In the genomic region with DNA sequence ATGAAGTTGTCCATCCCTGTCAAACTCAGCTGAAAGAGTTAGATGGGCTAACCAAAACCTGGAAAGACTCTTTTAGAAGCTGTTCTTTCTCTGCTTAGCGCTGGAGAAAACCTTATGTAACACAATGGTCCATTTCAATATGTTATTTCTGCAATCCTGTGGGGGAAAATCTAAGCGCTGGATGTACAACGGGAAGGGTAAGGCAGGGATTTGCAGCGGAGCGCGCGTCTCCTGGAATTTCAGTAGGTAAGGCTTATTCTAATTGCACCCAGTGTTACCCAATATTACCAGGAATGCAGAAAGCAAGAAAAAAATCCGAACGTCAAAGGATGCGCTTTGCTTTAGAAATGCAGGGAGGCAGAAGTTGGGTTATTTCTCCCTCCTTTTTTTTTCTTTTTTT, we compare ENCODE assay signal across 15 cellular contexts. TPM values are rescaled to one million over a fixed set of nuclear protein-coding genes. Genes with fewer than 3 reads are reported as not detected.
DNase-seq lines count a peak whose midpoint lies in the region; ATAC-seq, FAIRE-seq and TF ChIP-seq lines count a peak whose summit lies in the region.
"Had no signal": no experiment of that assay in that cellular context is flagged by ENCODE, and none has a peak within 500 bp of the region (broad histone marks: within the 10 kb centered on the region; RNA-seq: fewer than 3 reads in every experiment).

No MANE protein-coding gene starts in this region.

- H3K4me1 Mint-ChIP-seq in CD8-positive, alpha-beta T cell (ENCODE audit: low read depth), result peaks cover 17% of the 10 kb centered on the region
- H3K4me1 Mint-ChIP-seq in IgD-negative memory B cell, result peaks cover 34 to 50% (median 38%) of the 10 kb centered on the region in 3 donors

- H3K27ac ChIP-seq in CD8-positive, alpha-beta T cell (ENCODE audit: low read depth, low read length), result no peak overlapping the region
- H3K27ac ChIP-seq in ovary, result peak overlapping the region; percentile 71 to 80
- H3K27ac ChIP-seq: C4-2B had no signal

- H3K4me1 ChIP-seq in CD8-positive, alpha-beta T cell (ENCODE audit: insufficient read depth, low read length), result peaks cover 9% of the 10 kb centered on the region
- peaks cover 12% of the 10 kb centered on the region for H3K4me1 ChIP-seq in ovary (ENCODE audit: insufficient read depth)

- no peaks in the 10 kb centered on the region for H3K36me3 Mint-ChIP-seq in CD8-positive, alpha-beta T cell
- H3K36me3 Mint-ChIP-seq in IgD-negative memory B cell, result peaks cover 3% of the 10 kb centered on the region

- no peak overlapping the region for H3K4me3 ChIP-seq in CD8-positive, alpha-beta T cell (ENCODE audit: low read depth, low read length)
- peak overlapping the region; percentile 71 for H3K4me3 ChIP-seq in fibroblast of pulmonary artery (replicated peaks; ENCODE audit: low read depth, low read length)
- peak overlapping the region; percentile 47 for H3K4me3 ChIP-seq in ovary

- peaks cover 9% of the 10 kb centered on the region for H3K27me3 ChIP-seq in CD8-positive, alpha-beta T cell (ENCODE audit: insufficient read depth, low read length)
- H3K27me3 ChIP-seq in ovary, result no peaks in the 10 kb centered on the region

- TF ChIP-seq POLR2A in ovary (IDR thresholded peaks at IDR 0.05), result no peak
- TF ChIP-seq POLR2A in H54 (IDR thresholded peaks at IDR 0.05; ENCODE audit: low read depth, low read length), result no peak

- FAIRE-seq in H54 (lab: Jason Lieb, UNC), result no peak

- WGBS in ovary, 3 donors, result 3 to 7% (median 4%) methylated on average over 10 of the region's 10 CpGs

- ATAC-seq in CD8-positive, alpha-beta T cell, result no peak
- ATAC-seq in HG02571 (IDR thresholded peaks at IDR 0.05; ENCODE audit: unreplicated experiment) (no peak), GM18868 (IDR thresholded peaks at IDR 0.05; ENCODE audit: unreplicated experiment) (no peak)
- ATAC-seq: activated T-cell treated with anti-CD3 and anti-CD28 coated beads, Interleukin-2, amount 50 U/mL, for 4 hours; stimulated activated naive CD8-positive, alpha-beta T cell treated with anti-CD3 and anti-CD28 coated beads, Interleukin-15, amount 100 ng/mL, for 72 hours had no signal

- H3K4me3 Mint-ChIP-seq in CD8-positive, alpha-beta T cell, result peak overlapping the region; percentile 5
- peak overlapping the region; percentile 41 to 97 (median 84) for H3K4me3 Mint-ChIP-seq in IgD-negative memory B cell

- no peak for TF ChIP-seq EP300 in ovary (IDR thresholded peaks at IDR 0.05)

- POLR2A ChIA-PET in CD8-positive, alpha-beta T cell (lab: Charles Lee), result interaction anchor here (0.7 to 1.0 kb wide), 2 partner anchors 9 to 425 kb away, joined by 3 read pairs; no protein-coding TSS in a partner anchor

- CTCF ChIA-PET in CD8-positive, alpha-beta T cell (lab: Charles Lee), result interaction anchor here (1.2 to 1.4 kb wide), 3 partner anchors 9 to 14 kb away, joined by 3 to 5 read pairs (median 3); no protein-coding TSS in a partner anchor

- H3K27me3 Mint-ChIP-seq in CD8-positive, alpha-beta T cell (ENCODE audit: low read depth), result peaks cover 28% of the 10 kb centered on the region
- H3K27me3 Mint-ChIP-seq in IgD-negative memory B cell, result peaks cover 12% of the 10 kb centered on the region

- DNase-seq in CD8-positive, alpha-beta T cell, result no peak
- DNase-seq in fibroblast of pulmonary artery (ENCODE audit: low read depth), result peak; percentile 47
- no peak for DNase-seq in ovary
- no peak for DNase-seq in T-helper 1 cell
- no peak for DNase-seq in H54 (ENCODE audit: insufficient read length, low spot score)
- DNase-seq: activated T-cell treated with anti-CD3 and anti-CD28 coated beads, Interleukin-2, amount 50 U/mL, for 4 hours; cortex of kidney; KBM-7; NCI-H2171; stimulated activated CD4-positive, alpha-beta T cell treated with anti-CD3 and anti-CD28 coated beads, Interleukin-1b, Interleukin-23, amount 100 ng/mL, for 48 hours; stimulated activated naive CD8-positive, alpha-beta T cell treated with anti-CD3 and anti-CD28 coated beads, Interleukin-15, amount 100 ng/mL, for 72 hours had no signal

- H3K9me3 Mint-ChIP-seq in CD8-positive, alpha-beta T cell, result no peaks in the 10 kb centered on the region
- peaks cover 0 to 1% (median 0%) of the 10 kb centered on the region in 3 donors for H3K9me3 Mint-ChIP-seq in IgD-negative memory B cell
- H3K9me3 Mint-ChIP-seq: activated T-cell treated with anti-CD3 and anti-CD28 coated beads, Interleukin-2, amount 50 U/mL, for 4 hours; stimulated activated naive CD8-positive, alpha-beta T cell treated with anti-CD3 and anti-CD28 coated beads, Interleukin-15, amount 100 ng/mL, for 72 hours had no signal

- no peak for TF ChIP-seq CTCF in CD8-positive, alpha-beta T cell (IDR thresholded peaks at IDR 0.05)
- TF ChIP-seq CTCF in fibroblast of pulmonary artery (IDR thresholded peaks at IDR 0.05; ENCODE audit: low read length, missing control alignments) (no peak), ovary (IDR thresholded peaks at IDR 0.05) (peak in 1 of 3 donors; percentile 13)

- H3K9me3 ChIP-seq in CD8-positive, alpha-beta T cell (ENCODE audit: low read length), result no peaks in the 10 kb centered on the region
- H3K9me3 ChIP-seq in ovary, result no peaks in the 10 kb centered on the region

- intact Hi-C loops in CD8-positive, alpha-beta T cell (cut with DNase I, micrococcal nuclease), result loop anchor here in 1 of 2 experiments (10.0 kb wide), 1 partner anchor 58 kb away; no protein-coding TSS in a partner anchor
- intact Hi-C loops in ovary (cut with DNase I), result loop anchor here in 3 of 4 donors (5.0 to 10.0 kb wide), 4 partner anchors 352 to 844 kb away; no protein-coding TSS in a partner anchor

- no peaks in the 10 kb centered on the region for H3K36me3 ChIP-seq in CD8-positive, alpha-beta T cell (ENCODE audit: insufficient read depth, low read length)
- no peaks in the 10 kb centered on the region for H3K36me3 ChIP-seq in ovary

- no peak overlapping the region for H3K27ac Mint-ChIP-seq in CD8-positive, alpha-beta T cell
- peak overlapping the region in 1 of 3 donors; percentile 92 for H3K27ac Mint-ChIP-seq in IgD-negative memory B cell
- H3K27ac Mint-ChIP-seq: stimulated activated naive CD8-positive, alpha-beta T cell treated with anti-CD3 and anti-CD28 coated beads, Interleukin-15, amount 100 ng/mL, for 72 hours had no signal

RNA-seq across cellular contexts. Expression of gene HS3ST1, which starts 2.0 kb away (rescaled TPM):
- not detected for total RNA-seq in CD8-positive, alpha-beta T cell
- 5.5 TPM for polyA plus RNA-seq in IgD-negative memory B cell
- total RNA-seq in ovary, result 10 to 100 TPM; 17.0 to 64.7 (median 35.9) TPM
- polyA plus RNA-seq in ovary, result 10 to 100 TPM; 10.1 to 48.8 TPM

Comparison
In these comparisons a context has a peak if more than half of its experiments do, and no peak if none do; other contexts are left out.
1. RNA of gene HS3ST1, which starts 2.0 kb away (total RNA-seq): 17.0 to 64.7 TPM in ovary; not detected in CD8-positive, alpha-beta T cell; every median in the first group is over 10 times any median in the second.